In the genomic region with DNA sequence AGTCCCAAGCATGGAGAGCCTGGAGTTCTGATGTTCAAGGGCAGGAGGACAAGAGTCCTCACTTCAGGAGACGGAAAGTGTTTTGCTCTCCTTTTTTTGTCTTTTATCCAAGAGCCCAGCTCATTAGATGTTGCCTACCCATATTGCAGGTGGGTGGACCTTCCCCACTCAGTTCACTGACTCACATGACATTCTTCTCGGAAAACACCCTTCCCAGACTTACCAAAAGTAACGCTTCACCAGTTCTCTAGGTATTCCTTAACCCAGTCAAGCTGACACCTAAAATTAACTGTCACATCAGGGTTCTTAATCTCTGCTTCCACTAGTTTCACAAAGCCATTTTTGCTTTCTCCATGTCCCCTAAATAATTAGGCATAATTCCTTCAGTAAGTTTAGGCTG, we compare ENCODE assay signal across 19 cellular contexts.
"Had no signal": no experiment of that assay in that cellular context is flagged by ENCODE, and none has a peak within 500 bp of the region (broad histone marks: within the 10 kb centered on the region; RNA-seq: fewer than 3 reads in every experiment).

No MANE protein-coding gene starts in this region.

- H3K9me3 ChIP-seq: SK-N-SH had no signal

- H3K4me2 ChIP-seq: SK-N-SH had no signal

- H3K9ac ChIP-seq: SK-N-SH had no signal

- H3K27ac ChIP-seq: RWPE1 had no signal

- DNase-seq: IMR-90, Kasumi-1, KG1, MM.1S, NCI-H1092 treated with DMSO at 0.1 percent for 48 hours, NCI-H1436, NCI-H187, NCI-H2029, NCI-H2081 treated with DMSO at 0.1 percent for 48 hours, NCI-H2171, NCI-H226, NCI-H446, NCI-H510A, NCI-H524 treated with DMSO at 0.1 percent for 48 hours, NCI-H69, NCI-H774, SHP77, SK-N-SH had no signal
